Comparison of ENCODE assay signal across 6 cellular contexts in genomic region chr6:57974653-57975052, GRCh38.
"Had no signal": no experiment of that assay in that cellular context is flagged by ENCODE, and none has a peak within 500 bp of the region (broad histone marks: within the 10 kb centered on the region; RNA-seq: fewer than 3 reads in every experiment).

No MANE protein-coding gene starts in this region.

- ATAC-seq: HepG2 had no signal

- H3K27ac ChIP-seq: HL-60 had no signal

- DNase-seq: IMR-90, KBM-7, KG1 had no signal

- FAIRE-seq: HepG2, HTR-8/SVneo had no signal
